17 cellular contexts compared by ENCODE assay signal in genomic region chr18:48658721-48659120, GRCh38.
"Had no signal": no experiment of that assay in that cellular context is flagged by ENCODE, and none has a peak within 500 bp of the region (broad histone marks: within the 10 kb centered on the region; RNA-seq: fewer than 3 reads in every experiment).

No MANE protein-coding gene starts in this region.

- H3K36me3 ChIP-seq: left ventricle myocardium inferior, neutrophil, right lobe of liver, spleen, tibial nerve, uterus had no signal

- H3K4me1 ChIP-seq: uterus had no signal

- H3K27ac ChIP-seq: left ventricle myocardium inferior, neutrophil, parathyroid adenoma, psoas muscle, right lobe of liver, skin epidermis, spleen, uterus had no signal

- H3K27me3 ChIP-seq: neutrophil, right lobe of liver, spleen, tibial nerve, uterus had no signal

- DNase-seq: hippocampal formation; kidney glomerular epithelial cell; left colon; left ventricle myocardium inferior; occipital lobe; psoas muscle; spleen; stimulated activated CD4-positive, alpha-beta T cell treated with anti-CD3 and anti-CD28 coated beads, Interleukin-4, amount 100 ng/mL, for 24 hours; stimulated activated naive CD4-positive, alpha-beta T cell; substantia nigra had no signal

- H3K9me3 ChIP-seq: left ventricle myocardium inferior, neutrophil, psoas muscle, right lobe of liver, spleen, tibial nerve, uterus had no signal

- H3K9ac ChIP-seq: parathyroid adenoma had no signal

- H3K79me2 ChIP-seq: parathyroid adenoma had no signal

- H2AFZ ChIP-seq: parathyroid adenoma had no signal

- H3K4me3 ChIP-seq: left ventricle myocardium inferior, lung, psoas muscle, right lobe of liver, skin epidermis, spleen, tibial nerve, uterus had no signal
